ENCODE assay signal across 2 cellular contexts in genomic region chr12:6957741-6958608, GRCh38.
TF ChIP-seq lines count a peak whose summit lies in the region.

No MANE protein-coding gene starts in this region.

TF ChIP-seq in GM12878, 131 proteins besides CTCF, POLR2A, EP300 and RAD21 (continues in another document):
- TF ChIP-seq SMAD1 (IDR thresholded peaks at IDR 0.05; ENCODE audit: low read depth, partially characterized antibody) (no peak), BACH1 (IDR thresholded peaks at IDR 0.05; ENCODE audit: borderline replicate concordance) (no peak), NFIC (IDR thresholded peaks at IDR 0.05; ENCODE audit: low read depth, low read length) (no peak), MXI1 (IDR thresholded peaks at IDR 0.05; ENCODE audit: low read depth, low read length) (no peak), BCLAF1 (IDR thresholded peaks at IDR 0.05) (no peak), MEF2A (IDR thresholded peaks at IDR 0.05; ENCODE audit: insufficient read depth, low read depth, low read length) (no peak), TBL1XR1 (IDR thresholded peaks at IDR 0.05; ENCODE audit: low read depth, low read length) (no peak), CBX5 (IDR thresholded peaks at IDR 0.05; ENCODE audit: low read depth) (no peak), STAT1 (conservative IDR thresholded peaks at IDR 0.05) (0 out of 2 replicates have a peak, but pooled peaks have one; percentile 26), HCFC1 (IDR thresholded peaks at IDR 0.05; ENCODE audit: low read length) (no peak), POLR2AphosphoS5 (IDR thresholded peaks at IDR 0.05; ENCODE audit: low read length) (peak; percentile 32; the same call in 1 of the 2 replicates), CHD4 (IDR thresholded peaks at IDR 0.05) (no peak), ZBTB40 (IDR thresholded peaks at IDR 0.05; ENCODE audit: borderline replicate concordance) (0 out of 2 replicates have a peak, but pooled peaks have one; percentile 10), NR2C2 (IDR thresholded peaks at IDR 0.05; ENCODE audit: borderline replicate concordance, control insufficient read depth, insufficient read length, low read depth) (no peak), JUND (IDR thresholded peaks at IDR 0.05; ENCODE audit: low read depth, low read length) (no peak), SMC3 (IDR thresholded peaks at IDR 0.05; ENCODE audit: borderline replicate concordance, low read length) (no peak), RFX5 (IDR thresholded peaks at IDR 0.05; ENCODE audit: low read depth, low read length) (no peak), POU2F2 (IDR thresholded peaks at IDR 0.05; ENCODE audit: borderline replicate concordance, low read depth, low read length) (no peak)
- TF ChIP-seq, protein P1, sequence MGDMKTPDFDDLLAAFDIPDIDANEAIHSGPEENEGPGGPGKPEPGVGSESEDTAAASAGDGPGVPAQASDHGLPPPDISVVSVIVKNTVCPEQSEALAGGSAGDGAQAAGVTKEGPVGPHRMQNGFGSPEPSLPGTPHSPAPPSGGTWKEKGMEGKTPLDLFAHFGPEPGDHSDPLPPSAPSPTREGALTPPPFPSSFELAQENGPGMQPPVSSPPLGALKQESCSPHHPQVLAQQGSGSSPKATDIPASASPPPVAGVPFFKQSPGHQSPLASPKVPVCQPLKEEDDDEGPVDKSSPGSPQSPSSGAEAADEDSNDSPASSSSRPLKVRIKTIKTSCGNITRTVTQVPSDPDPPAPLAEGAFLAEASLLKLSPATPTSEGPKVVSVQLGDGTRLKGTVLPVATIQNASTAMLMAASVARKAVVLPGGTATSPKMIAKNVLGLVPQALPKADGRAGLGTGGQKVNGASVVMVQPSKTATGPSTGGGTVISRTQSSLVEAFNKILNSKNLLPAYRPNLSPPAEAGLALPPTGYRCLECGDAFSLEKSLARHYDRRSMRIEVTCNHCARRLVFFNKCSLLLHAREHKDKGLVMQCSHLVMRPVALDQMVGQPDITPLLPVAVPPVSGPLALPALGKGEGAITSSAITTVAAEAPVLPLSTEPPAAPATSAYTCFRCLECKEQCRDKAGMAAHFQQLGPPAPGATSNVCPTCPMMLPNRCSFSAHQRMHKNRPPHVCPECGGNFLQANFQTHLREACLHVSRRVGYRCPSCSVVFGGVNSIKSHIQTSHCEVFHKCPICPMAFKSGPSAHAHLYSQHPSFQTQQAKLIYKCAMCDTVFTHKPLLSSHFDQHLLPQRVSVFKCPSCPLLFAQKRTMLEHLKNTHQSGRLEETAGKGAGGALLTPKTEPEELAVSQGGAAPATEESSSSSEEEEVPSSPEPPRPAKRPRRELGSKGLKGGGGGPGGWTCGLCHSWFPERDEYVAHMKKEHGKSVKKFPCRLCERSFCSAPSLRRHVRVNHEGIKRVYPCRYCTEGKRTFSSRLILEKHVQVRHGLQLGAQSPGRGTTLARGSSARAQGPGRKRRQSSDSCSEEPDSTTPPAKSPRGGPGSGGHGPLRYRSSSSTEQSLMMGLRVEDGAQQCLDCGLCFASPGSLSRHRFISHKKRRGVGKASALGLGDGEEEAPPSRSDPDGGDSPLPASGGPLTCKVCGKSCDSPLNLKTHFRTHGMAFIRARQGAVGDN (IDR thresholded peaks at IDR 0.05): peak; percentile 44; the same call in 1 of the 2 replicates

TF ChIP-seq in SK-N-SH treated with all-trans-retinoic acid at 6 μM for 48 hours, 23 proteins besides CTCF, POLR2A, EP300 and RAD21:
- TF ChIP-seq GLIS3 (CRISPR knock-in tag; IDR thresholded peaks at IDR 0.05) (no peak), PPARA (CRISPR knock-in tag; IDR thresholded peaks at IDR 0.05; ENCODE audit: borderline replicate concordance) (no peak), ARNTL (CRISPR knock-in tag; IDR thresholded peaks at IDR 0.05; ENCODE audit: borderline replicate concordance, low read depth) (no peak), ZNF70 (CRISPR knock-in tag; IDR thresholded peaks at IDR 0.05) (no peak), SNAI2 (CRISPR knock-in tag; IDR thresholded peaks at IDR 0.05) (no peak), TCF4 (CRISPR knock-in tag; IDR thresholded peaks at IDR 0.05; ENCODE audit: borderline replicate concordance) (no peak)
- TF ChIP-seq, protein P2, sequence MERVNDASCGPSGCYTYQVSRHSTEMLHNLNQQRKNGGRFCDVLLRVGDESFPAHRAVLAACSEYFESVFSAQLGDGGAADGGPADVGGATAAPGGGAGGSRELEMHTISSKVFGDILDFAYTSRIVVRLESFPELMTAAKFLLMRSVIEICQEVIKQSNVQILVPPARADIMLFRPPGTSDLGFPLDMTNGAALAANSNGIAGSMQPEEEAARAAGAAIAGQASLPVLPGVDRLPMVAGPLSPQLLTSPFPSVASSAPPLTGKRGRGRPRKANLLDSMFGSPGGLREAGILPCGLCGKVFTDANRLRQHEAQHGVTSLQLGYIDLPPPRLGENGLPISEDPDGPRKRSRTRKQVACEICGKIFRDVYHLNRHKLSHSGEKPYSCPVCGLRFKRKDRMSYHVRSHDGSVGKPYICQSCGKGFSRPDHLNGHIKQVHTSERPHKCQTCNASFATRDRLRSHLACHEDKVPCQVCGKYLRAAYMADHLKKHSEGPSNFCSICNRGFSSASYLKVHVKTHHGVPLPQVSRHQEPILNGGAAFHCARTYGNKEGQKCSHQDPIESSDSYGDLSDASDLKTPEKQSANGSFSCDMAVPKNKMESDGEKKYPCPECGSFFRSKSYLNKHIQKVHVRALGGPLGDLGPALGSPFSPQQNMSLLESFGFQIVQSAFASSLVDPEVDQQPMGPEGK (CRISPR knock-in tag; IDR thresholded peaks at IDR 0.05; ENCODE audit: borderline replicate concordance): no peak
